12 cellular contexts compared by ENCODE assay signal in the genomic region with DNA sequence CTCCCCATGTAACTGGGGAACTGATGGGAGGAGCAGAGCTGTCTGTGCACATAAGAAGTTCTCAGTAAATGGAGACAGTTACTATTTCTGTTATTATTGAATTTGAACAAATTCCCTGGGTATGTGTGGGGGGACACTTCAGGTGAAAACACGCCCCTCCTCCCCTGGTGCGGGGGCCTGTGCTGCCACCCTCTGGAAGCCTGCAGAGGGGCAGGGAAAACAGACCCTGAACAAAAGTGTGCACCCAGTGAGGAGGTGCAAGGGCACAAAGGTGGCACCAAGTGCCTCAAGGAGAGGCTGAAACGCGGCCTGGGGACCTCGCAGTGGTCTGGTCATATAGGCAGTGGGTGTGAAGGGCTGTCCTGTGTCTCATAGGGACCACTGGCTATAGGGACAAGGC. TPM values are rescaled to one million over a fixed set of nuclear protein-coding genes. Genes with fewer than 3 reads are reported as not detected.
A peak's percentile ranks its signal among the peaks of the same experiment; 100 is the strongest.
DNase-seq lines count a peak whose midpoint lies in the region; ATAC-seq and TF ChIP-seq lines count a peak whose summit lies in the region.
"Had no signal": no experiment of that assay in that cellular context is flagged by ENCODE, and none has a peak within 500 bp of the region (broad histone marks: within the 10 kb centered on the region; RNA-seq: fewer than 3 reads in every experiment).

No MANE protein-coding gene starts in this region.

- no peak overlapping the region for H3K9ac ChIP-seq in mammary epithelial cell (ENCODE audit: insufficient read depth, low read length)

- H3K9me3 Mint-ChIP-seq in activated CD8-positive, alpha-beta T cell treated with anti-CD3 and anti-CD28 coated beads for 36 hours, result no peaks in the 10 kb centered on the region
- H3K9me3 Mint-ChIP-seq in activated CD8-positive, alpha-beta T cell treated with anti-CD3 and anti-CD28 coated beads, Interleukin-2, amount 10 ng/mL, durations not matched to agents 7 days and 5 days (ENCODE audit: insufficient read depth), result no peaks in the 10 kb centered on the region

- H4K20me1 ChIP-seq in PC-9 (ENCODE audit: insufficient read depth) (peaks cover 18% of the 10 kb centered on the region; the same call in 1 of the 2 replicates), mammary epithelial cell (ENCODE audit: insufficient read depth, low read length) (peaks cover 2% of the 10 kb centered on the region)

- no peak overlapping the region for H2AFZ ChIP-seq in PC-9
- no peak overlapping the region for H2AFZ ChIP-seq in mammary epithelial cell (ENCODE audit: low read depth, low read length)

- no peaks in the 10 kb centered on the region for H3K27me3 Mint-ChIP-seq in activated CD8-positive, alpha-beta T cell treated with anti-CD3 and anti-CD28 coated beads for 36 hours
- no peaks in the 10 kb centered on the region for H3K27me3 Mint-ChIP-seq in activated CD8-positive, alpha-beta T cell treated with anti-CD3 and anti-CD28 coated beads, Interleukin-2, amount 10 ng/mL, durations not matched to agents 7 days and 5 days (ENCODE audit: low read depth)

- no peaks in the 10 kb centered on the region for H3K27me3 ChIP-seq in PC-9 (ENCODE audit: insufficient read depth, low read depth)
- H3K27me3 ChIP-seq in mammary epithelial cell (ENCODE audit: insufficient read depth, low read length), result no peaks in the 10 kb centered on the region

- dilution Hi-C loops in mammary epithelial cell (cut with HindIII; ENCODE audit: low sequenced_read_pairs), result loop anchor here (5.0 kb wide), 1 partner anchor 39 kb away; no protein-coding TSS in a partner anchor

- no peaks in the 10 kb centered on the region for H3K9me2 ChIP-seq in PC-9 (ENCODE audit: insufficient read depth)

- peak overlapping the region; percentile 25 for H3K27ac Mint-ChIP-seq in activated CD8-positive, alpha-beta T cell treated with anti-CD3 and anti-CD28 coated beads for 36 hours
- H3K27ac Mint-ChIP-seq in activated CD8-positive, alpha-beta T cell treated with anti-CD3 and anti-CD28 coated beads, Interleukin-2, amount 10 ng/mL, durations not matched to agents 7 days and 5 days, result no peak overlapping the region

- intact Hi-C loops in activated CD8-positive, alpha-beta T cell treated with anti-CD3 and anti-CD28 coated beads for 36 hours (cut with micrococcal nuclease), result no loop called here
- intact Hi-C loops in PC-9 (cut with micrococcal nuclease; ENCODE audit: unreplicated experiment) (no loop called here), mammary epithelial cell (cut with micrococcal nuclease) (no loop called here)

- peaks cover 38% of the 10 kb centered on the region for H3K36me3 Mint-ChIP-seq in activated CD8-positive, alpha-beta T cell treated with anti-CD3 and anti-CD28 coated beads for 36 hours (ENCODE audit: low read depth)
- peaks cover 56% of the 10 kb centered on the region for H3K36me3 Mint-ChIP-seq in activated CD8-positive, alpha-beta T cell treated with anti-CD3 and anti-CD28 coated beads, Interleukin-2, amount 10 ng/mL, durations not matched to agents 7 days and 5 days (ENCODE audit: low read depth)

- no peak overlapping the region for H3K4me3 Mint-ChIP-seq in activated CD8-positive, alpha-beta T cell treated with anti-CD3 and anti-CD28 coated beads for 36 hours
- H3K4me3 Mint-ChIP-seq in activated CD8-positive, alpha-beta T cell treated with anti-CD3 and anti-CD28 coated beads, Interleukin-2, amount 10 ng/mL, durations not matched to agents 7 days and 5 days, result no peak overlapping the region

- H3K4me1 ChIP-seq in PC-9 (replicated peaks; ENCODE audit: insufficient read depth), result no peaks in the 10 kb centered on the region
- no peaks in the 10 kb centered on the region for H3K4me1 ChIP-seq in mammary epithelial cell (ENCODE audit: insufficient read depth, low read length)
- H3K4me1 ChIP-seq: prostate gland had no signal

- POLR2A ChIA-PET in activated CD8-positive, alpha-beta T cell treated with anti-CD3 and anti-CD28 coated beads for 36 hours (lab: Charles Lee), result no interaction called here
- POLR2A ChIA-PET in activated CD8-positive, alpha-beta T cell treated with anti-CD3 and anti-CD28 coated beads, Interleukin-2, amount 10 ng/mL, durations not matched to agents 7 days and 5 days (lab: Charles Lee), result no interaction called here
- POLR2A ChIA-PET in PC-9 (lab: Charles Lee; ENCODE audit: unreplicated experiment), result interaction anchor here (0.5 kb wide), 1 partner anchor 432 kb away, joined by 3 read pairs; a partner anchor contains a TSS

- H3K27ac ChIP-seq in PC-9 (no peak overlapping the region), mammary epithelial cell (ENCODE audit: insufficient read depth, low read depth, low read length) (no peak overlapping the region)
- H3K27ac ChIP-seq: prostate gland had no signal

- H3K9me3 ChIP-seq in PC-9 (ENCODE audit: insufficient read depth, low read depth) (no peaks in the 10 kb centered on the region), mammary epithelial cell (replicated peaks; ENCODE audit: insufficient read depth, low read length) (no peaks in the 10 kb centered on the region)
- H3K9me3 ChIP-seq: prostate gland had no signal

- peak; percentile 73 for ATAC-seq in activated CD8-positive, alpha-beta T cell treated with anti-CD3 and anti-CD28 coated beads for 36 hours
- ATAC-seq in activated CD8-positive, alpha-beta T cell treated with anti-CD3 and anti-CD28 coated beads, Interleukin-2, amount 10 ng/mL, durations not matched to agents 7 days and 5 days, result no peak

- CTCF ChIA-PET in activated CD8-positive, alpha-beta T cell treated with anti-CD3 and anti-CD28 coated beads for 36 hours (lab: Charles Lee), result interaction anchor here (1.5 to 2.4 kb wide), 2 partner anchors 9 to 109 kb away, joined by 4 to 10 read pairs; no protein-coding TSS in a partner anchor
- CTCF ChIA-PET in activated CD8-positive, alpha-beta T cell treated with anti-CD3 and anti-CD28 coated beads, Interleukin-2, amount 10 ng/mL, durations not matched to agents 7 days and 5 days (lab: Charles Lee), result interaction anchor here (0.7 kb wide), 1 partner anchor 112 kb away, joined by 3 read pairs; no protein-coding TSS in a partner anchor
- CTCF ChIA-PET in PC-9 (lab: Charles Lee) (no interaction called here), mammary epithelial cell (lab: Charles Lee; ENCODE audit: low non-redundant PET) (no interaction called here)

- H3K79me2 ChIP-seq in PC-9 (ENCODE audit: low read depth) (peaks cover 8% of the 10 kb centered on the region; the same call in 1 of the 2 replicates), mammary epithelial cell (ENCODE audit: insufficient read depth, low read length) (peaks cover 80% of the 10 kb centered on the region)

- no peak overlapping the region for H3K4me3 ChIP-seq in PC-9
- no peak overlapping the region for H3K4me3 ChIP-seq in fibroblast of mammary gland (ENCODE audit: control insufficient read depth, low read depth, low read length)
- no peak overlapping the region for H3K4me3 ChIP-seq in mammary epithelial cell (replicated peaks in 1 of 3; ENCODE audit: insufficient read depth in 1 of 3, low read depth in 2 of 3, low read length in 3 of 3)
- H3K4me3 ChIP-seq: prostate gland had no signal

- H3K36me3 ChIP-seq in PC-9 (ENCODE audit: low read depth) (peaks cover 6% of the 10 kb centered on the region; the same call in 1 of the 2 replicates), mammary epithelial cell (ENCODE audit: insufficient read depth, low read length) (peaks cover 29% of the 10 kb centered on the region)

- in situ Hi-C loops in mammary epithelial cell (cut with MboI; ENCODE audit: low sequenced_read_pairs in 2 of 2), result no loop called here

- DNase-seq in activated CD8-positive, alpha-beta T cell treated with anti-CD3 and anti-CD28 coated beads for 36 hours, result peak; percentile 17
- no peak for DNase-seq in activated CD8-positive, alpha-beta T cell treated with anti-CD3 and anti-CD28 coated beads, Interleukin-2, amount 10 ng/mL, durations not matched to agents 7 days and 5 days
- no peak for DNase-seq in PC-9
- no peak for DNase-seq in fibroblast of mammary gland (ENCODE audit: low read depth)
- DNase-seq in stimulated activated CD8-positive, alpha-beta memory T cell treated with anti-CD3 and anti-CD28 coated beads, Interleukin-4, amount 100 ng/mL, for 48 hours, result peak; percentile 31
- no peak for DNase-seq in stimulated activated naive CD4-positive, alpha-beta T cell treated with Interleukin-2 at 50 U/mL for 16 hours (lab: John Stamatoyannopoulos, UW)
- no peak for DNase-seq in NCI-H748 treated with DMSO at 0.1 percent for 48 hours (lab: John Stamatoyannopoulos, UW)
- DNase-seq in mammary epithelial cell, result no peak
- DNase-seq: activated T-cell treated with anti-CD3 and anti-CD28 coated beads, Interleukin-2, amount 50 U/mL, for 48 hours; NCI-H2171; SW 1271 had no signal

- peaks cover 17% of the 10 kb centered on the region for H3K4me1 Mint-ChIP-seq in activated CD8-positive, alpha-beta T cell treated with anti-CD3 and anti-CD28 coated beads for 36 hours (ENCODE audit: low read depth)
- H3K4me1 Mint-ChIP-seq in activated CD8-positive, alpha-beta T cell treated with anti-CD3 and anti-CD28 coated beads, Interleukin-2, amount 10 ng/mL, durations not matched to agents 7 days and 5 days (ENCODE audit: low read depth), result peaks cover 15% of the 10 kb centered on the region

- peaks cover 12% of the 10 kb centered on the region for H3F3A ChIP-seq in PC-9 (ENCODE audit: insufficient read depth, low read depth)

- H3K4me2 ChIP-seq in PC-9 (no peak overlapping the region), mammary epithelial cell (ENCODE audit: insufficient read depth, low read depth, low read length) (no peak overlapping the region)

- 90% methylated on average over 3 of the region's 5 CpGs for WGBS in mammary epithelial cell (ENCODE audit: low coverage, missing lambda C conversion rate)

- peak; percentile 15 for TF ChIP-seq CTCF in activated CD8-positive, alpha-beta T cell treated with anti-CD3 and anti-CD28 coated beads for 36 hours (IDR thresholded peaks at IDR 0.05)
- peak; percentile 50 for TF ChIP-seq CTCF in PC-9 (conservative IDR thresholded peaks at IDR 0.05)
- peak; percentile 18 for TF ChIP-seq CTCF in fibroblast of mammary gland (conservative IDR thresholded peaks at IDR 0.05; ENCODE audit: control insufficient read depth, insufficient read depth, low read depth, low read length)
- TF ChIP-seq CTCF in mammary epithelial cell (conservative IDR thresholded peaks at IDR 0.05 in 1 of 2, IDR thresholded peaks at IDR 0.05 in 1 of 2; ENCODE audit: extremely low read depth in 1 of 2, insufficient read depth in 1 of 2, low read depth in 1 of 2, low read length in 2 of 2), result peak in 1 of 2 donors; percentile 15

- BruUV-seq in PC-9 (replicated peaks; lab: Mats Ljungman, UMichigan), result no TSS peak
- no TSS peak for BruUV-seq in mammary epithelial cell (replicated peaks; lab: Mats Ljungman, UMichigan)

RNA-seq across cellular contexts. Expression of a gene that starts 18.2 kb away (rescaled TPM):
- total RNA-seq in activated CD8-positive, alpha-beta T cell treated with anti-CD3 and anti-CD28 coated beads for 36 hours, result 10 to 100 TPM; 57.3 to 65.6 TPM
- 10 to 100 TPM; 82.0 to 82.9 TPM for total RNA-seq in activated CD8-positive, alpha-beta T cell treated with anti-CD3 and anti-CD28 coated beads, Interleukin-2, amount 10 ng/mL, durations not matched to agents 7 days and 5 days
- total RNA-seq in PC-9 (2021), result 98.9 and 105 TPM in 2 replicates
- total RNA-seq in mammary epithelial cell, result 10 to 100 TPM; 34.2 to 67.8 TPM
- polyA plus RNA-seq in mammary epithelial cell, result 41.0 TPM
- polyA minus RNA-seq in mammary epithelial cell, result 39.0 TPM

Comparison
In these comparisons a context has a peak if more than half of its experiments do, and no peak if none do; other contexts are left out.
1. DNase-seq: peak in activated CD8-positive, alpha-beta T cell treated with anti-CD3 and anti-CD28 coated beads for 36 hours (single experiment) and stimulated activated CD8-positive, alpha-beta memory T cell treated with anti-CD3 and anti-CD28 coated beads, Interleukin-4, amount 100 ng/mL, for 48 hours (single experiment); none in activated CD8-positive, alpha-beta T cell treated with anti-CD3 and anti-CD28 coated beads, Interleukin-2, amount 10 ng/mL, durations not matched to agents 7 days and 5 days (single experiment), PC-9 (0 of 2), fibroblast of mammary gland (single experiment), stimulated activated naive CD4-positive, alpha-beta T cell treated with Interleukin-2 at 50 U/mL for 16 hours (single experiment), NCI-H748 treated with DMSO at 0.1 percent for 48 hours (single experiment) and mammary epithelial cell (single experiment).
2. CTCF ChIA-PET loops: an anchor here in activated CD8-positive, alpha-beta T cell treated with anti-CD3 and anti-CD28 coated beads for 36 hours (1.5 to 2.4 kb wide) and activated CD8-positive, alpha-beta T cell treated with anti-CD3 and anti-CD28 coated beads, Interleukin-2, amount 10 ng/mL, durations not matched to agents 7 days and 5 days (0.7 kb wide); none called in PC-9 and mammary epithelial cell.